18 cellular contexts compared by ENCODE assay signal in genomic region chr3:170436697-170437096, GRCh38. TPM values are rescaled to one million over a fixed set of nuclear protein-coding genes. Genes with fewer than 3 reads are reported as not detected.
A peak's percentile ranks its signal among the peaks of the same experiment; 100 is the strongest.
DNase-seq lines count a peak whose midpoint lies in the region; ATAC-seq lines count a peak whose summit lies in the region.
"Had no signal": no experiment of that assay in that cellular context is flagged by ENCODE, and none has a peak within 500 bp of the region (broad histone marks: within the 10 kb centered on the region; RNA-seq: fewer than 3 reads in every experiment).

No MANE protein-coding gene starts in this region.

- H3K27me3 ChIP-seq in layer of hippocampus (ENCODE audit: control insufficient read depth, insufficient read depth, low read length), result no peaks in the 10 kb centered on the region
- H3K27me3 ChIP-seq: BLaER1 treated with 17β-estradiol and CSF1 and Interleukin-3, amounts not matched to agents 10 nM and 100 nM had no signal

- ATAC-seq in activated T-helper 17 cell treated with anti-CD3 and anti-CD28 coated beads, Interleukin-2, amount 50 U/mL, for 72 hours (replicated peaks), result peak; percentile 14
- ATAC-seq in stimulated activated effector memory CD8-positive, alpha-beta T cell treated with anti-CD3 and anti-CD28 coated beads, Interleukin-12 subunit alpha, Interleukin-12 subunit beta, amount 100 ng/mL, for 72 hours, result peak; percentile 52
- ATAC-seq in activated T-cell treated with anti-CD3 and anti-CD28 coated beads, Interleukin-2, amount 50 U/mL, for 4 hours, result no peak
- ATAC-seq: CD8-positive, alpha-beta T cell; HCT116 had no signal

- peaks cover 11% of the 10 kb centered on the region for H3K27me3 Mint-ChIP-seq in activated T-helper 17 cell treated with anti-CD3 and anti-CD28 coated beads, Interleukin-2, amount 50 U/mL, for 72 hours
- peaks cover 12% of the 10 kb centered on the region for H3K27me3 Mint-ChIP-seq in activated T-cell treated with anti-CD3 and anti-CD28 coated beads, Interleukin-2, amount 50 U/mL, for 4 hours (ENCODE audit: low read depth)

- H3K9me3 Mint-ChIP-seq in activated T-helper 17 cell treated with anti-CD3 and anti-CD28 coated beads, Interleukin-2, amount 50 U/mL, for 72 hours, result no peaks in the 10 kb centered on the region
- H3K9me3 Mint-ChIP-seq in stimulated activated effector memory CD8-positive, alpha-beta T cell treated with anti-CD3 and anti-CD28 coated beads, Interleukin-12 subunit alpha, Interleukin-12 subunit beta, amount 100 ng/mL, for 72 hours, result no peaks in the 10 kb centered on the region
- H3K9me3 Mint-ChIP-seq in activated T-cell treated with anti-CD3 and anti-CD28 coated beads, Interleukin-2, amount 50 U/mL, for 4 hours, result no peaks in the 10 kb centered on the region
- H3K9me3 Mint-ChIP-seq: CD8-positive, alpha-beta T cell; HFFc6 had no signal

- peak overlapping the region; percentile 92 for H3K27ac ChIP-seq in caudate nucleus (ENCODE audit: low read depth, low read length)
- peak overlapping the region; percentile 78 for H3K27ac ChIP-seq in layer of hippocampus (ENCODE audit: low read depth, low read length)
- H3K27ac ChIP-seq: BLaER1 treated with 17β-estradiol and CSF1 and Interleukin-3, amounts not matched to agents 10 nM and 100 nM had no signal

- DNase-seq in caudate nucleus (lab: John Stamatoyannopoulos, UW), result no peak
- DNase-seq in stimulated activated effector memory CD8-positive, alpha-beta T cell treated with anti-CD3 and anti-CD28 coated beads, Interleukin-12 subunit alpha, Interleukin-12 subunit beta, amount 100 ng/mL, for 72 hours (ENCODE audit: low spot score in 2 of 2), result no peak
- no peak for DNase-seq in dermis blood vessel endothelial cell
- no peak for DNase-seq in activated T-cell treated with anti-CD3 and anti-CD28 coated beads, Interleukin-2, amount 50 U/mL, for 4 hours
- no peak for DNase-seq in activated CD4-positive, alpha-beta T cell treated with anti-CD3 and anti-CD28 coated beads, Interleukin-2, amount 50 U/mL, for 48 hours
- DNase-seq: Calu3; CD8-positive, alpha-beta T cell; DMS79 treated with DMSO at 0.1 percent for 48 hours; GF-D8; GOT3; H7; HFFc6 had no signal

- no peak overlapping the region for H3K27ac Mint-ChIP-seq in activated T-helper 17 cell treated with anti-CD3 and anti-CD28 coated beads, Interleukin-2, amount 50 U/mL, for 72 hours
- H3K27ac Mint-ChIP-seq in stimulated activated effector memory CD8-positive, alpha-beta T cell treated with anti-CD3 and anti-CD28 coated beads, Interleukin-12 subunit alpha, Interleukin-12 subunit beta, amount 100 ng/mL, for 72 hours, result no peak overlapping the region
- H3K27ac Mint-ChIP-seq: B cell; CD8-positive, alpha-beta T cell; HFFc6 had no signal

- H3K4me3 Mint-ChIP-seq in activated T-helper 17 cell treated with anti-CD3 and anti-CD28 coated beads, Interleukin-2, amount 50 U/mL, for 72 hours, result no peak overlapping the region
- H3K4me3 Mint-ChIP-seq in stimulated activated effector memory CD8-positive, alpha-beta T cell treated with anti-CD3 and anti-CD28 coated beads, Interleukin-12 subunit alpha, Interleukin-12 subunit beta, amount 100 ng/mL, for 72 hours, result no peak overlapping the region
- no peak overlapping the region for H3K4me3 Mint-ChIP-seq in activated T-cell treated with anti-CD3 and anti-CD28 coated beads, Interleukin-2, amount 50 U/mL, for 4 hours
- H3K4me3 Mint-ChIP-seq: B cell; CD8-positive, alpha-beta T cell; HFFc6 had no signal

- H3K4me1 Mint-ChIP-seq in activated T-helper 17 cell treated with anti-CD3 and anti-CD28 coated beads, Interleukin-2, amount 50 U/mL, for 72 hours, result no peaks in the 10 kb centered on the region
- H3K4me1 Mint-ChIP-seq in stimulated activated effector memory CD8-positive, alpha-beta T cell treated with anti-CD3 and anti-CD28 coated beads, Interleukin-12 subunit alpha, Interleukin-12 subunit beta, amount 100 ng/mL, for 72 hours, result peaks cover 9% of the 10 kb centered on the region
- no peaks in the 10 kb centered on the region for H3K4me1 Mint-ChIP-seq in activated T-cell treated with anti-CD3 and anti-CD28 coated beads, Interleukin-2, amount 50 U/mL, for 4 hours (ENCODE audit: low read depth)
- H3K4me1 Mint-ChIP-seq: B cell had no signal

- no peaks in the 10 kb centered on the region for H3K36me3 Mint-ChIP-seq in activated T-helper 17 cell treated with anti-CD3 and anti-CD28 coated beads, Interleukin-2, amount 50 U/mL, for 72 hours (ENCODE audit: low read depth)
- H3K36me3 Mint-ChIP-seq in stimulated activated effector memory CD8-positive, alpha-beta T cell treated with anti-CD3 and anti-CD28 coated beads, Interleukin-12 subunit alpha, Interleukin-12 subunit beta, amount 100 ng/mL, for 72 hours, result no peaks in the 10 kb centered on the region
- H3K36me3 Mint-ChIP-seq in activated T-cell treated with anti-CD3 and anti-CD28 coated beads, Interleukin-2, amount 50 U/mL, for 4 hours (ENCODE audit: insufficient read depth), result no peaks in the 10 kb centered on the region
- H3K36me3 Mint-ChIP-seq: CD8-positive, alpha-beta T cell had no signal

RNA-seq across cellular contexts. Expression of gene CLDN11, which starts 18.0 kb away (rescaled TPM):
- not detected for total RNA-seq in activated T-helper 17 cell treated with anti-CD3 and anti-CD28 coated beads, Interleukin-2, amount 50 U/mL, for 72 hours
- total RNA-seq in dermis blood vessel endothelial cell, result 103 and 515 TPM in 2 replicates
- total RNA-seq in activated T-cell treated with anti-CD3 and anti-CD28 coated beads, Interleukin-2, amount 50 U/mL, for 4 hours, result under 1 TPM; 0.19 to 0.38 (median 0.32) TPM
- total RNA-seq: A172; CD8-positive, alpha-beta T cell had no signal

Comparison
In these comparisons a context has a peak if more than half of its experiments do, and no peak if none do; other contexts are left out.
1. ATAC-seq: peak in activated T-helper 17 cell treated with anti-CD3 and anti-CD28 coated beads, Interleukin-2, amount 50 U/mL, for 72 hours (single experiment) and stimulated activated effector memory CD8-positive, alpha-beta T cell treated with anti-CD3 and anti-CD28 coated beads, Interleukin-12 subunit alpha, Interleukin-12 subunit beta, amount 100 ng/mL, for 72 hours (single experiment); none in activated T-cell treated with anti-CD3 and anti-CD28 coated beads, Interleukin-2, amount 50 U/mL, for 4 hours (0 of 2).
2. RNA of gene CLDN11, which starts 18.0 kb away (total RNA-seq): 103 to 515 TPM in dermis blood vessel endothelial cell; 0.19 to 0.38 TPM in activated T-cell treated with anti-CD3 and anti-CD28 coated beads, Interleukin-2, amount 50 U/mL, for 4 hours and not detected in activated T-helper 17 cell treated with anti-CD3 and anti-CD28 coated beads, Interleukin-2, amount 50 U/mL, for 72 hours; every median in the first group is over 10 times any median in the second.